Comparison of ENCODE assay signal across 11 cellular contexts in genomic region chr14:102848830-102849521, GRCh38.
DNase-seq lines count a peak whose midpoint lies in the region; ATAC-seq and TF ChIP-seq lines count a peak whose summit lies in the region.
"Had no signal": no experiment of that assay in that cellular context is flagged by ENCODE, and none has a peak within 500 bp of the region (broad histone marks: within the 10 kb centered on the region; RNA-seq: fewer than 3 reads in every experiment).

No MANE protein-coding gene starts in this region.

- H3K9me3 Mint-ChIP-seq in activated naive CD8-positive, alpha-beta T cell treated with anti-CD3 and anti-CD28 coated beads, Interleukin-2, amount 10 ng/mL, durations not matched to agents 7 days and 5 days, result peaks cover 2% of the 10 kb centered on the region
- no peaks in the 10 kb centered on the region for H3K9me3 Mint-ChIP-seq in activated naive CD8-positive, alpha-beta T cell treated with anti-CD3 and anti-CD28 coated beads for 36 hours
- peaks cover 2% of the 10 kb centered on the region for H3K9me3 Mint-ChIP-seq in activated B cell treated with CpG ODN at 0.5 μM for 24 hours

- H3K27me3 Mint-ChIP-seq in activated naive CD8-positive, alpha-beta T cell treated with anti-CD3 and anti-CD28 coated beads, Interleukin-2, amount 10 ng/mL, durations not matched to agents 7 days and 5 days, result no peaks in the 10 kb centered on the region
- H3K27me3 Mint-ChIP-seq in activated naive CD8-positive, alpha-beta T cell treated with anti-CD3 and anti-CD28 coated beads for 36 hours, result no peaks in the 10 kb centered on the region
- H3K27me3 Mint-ChIP-seq in activated B cell treated with CpG ODN at 0.5 μM for 24 hours, result no peaks in the 10 kb centered on the region

- ATAC-seq in activated naive CD8-positive, alpha-beta T cell treated with anti-CD3 and anti-CD28 coated beads, Interleukin-2, amount 10 ng/mL, durations not matched to agents 7 days and 5 days (ENCODE audit: low read depth), result no peak
- ATAC-seq in activated B cell treated with CpG ODN at 0.5 μM for 24 hours (ENCODE audit: low read depth), result no peak
- peak; percentile 67 for ATAC-seq in left lung
- peak; percentile 51 for ATAC-seq in upper lobe of right lung
- ATAC-seq in GM18505 (IDR thresholded peaks at IDR 0.05; ENCODE audit: unreplicated experiment), result no peak
- ATAC-seq in GM21367 (IDR thresholded peaks at IDR 0.05; ENCODE audit: unreplicated experiment), result no peak

- H3K27me3 ChIP-seq in left lung, result no peaks in the 10 kb centered on the region
- no peaks in the 10 kb centered on the region for H3K27me3 ChIP-seq in upper lobe of right lung

- H3K27ac ChIP-seq in left lung (peak overlapping the region; percentile 6 to 18), upper lobe of right lung (no peak overlapping the region)

- POLR2A ChIA-PET in activated naive CD8-positive, alpha-beta T cell treated with anti-CD3 and anti-CD28 coated beads, Interleukin-2, amount 10 ng/mL, durations not matched to agents 7 days and 5 days (lab: Charles Lee), result no interaction called here
- POLR2A ChIA-PET in activated B cell treated with CpG ODN at 0.5 μM for 24 hours (lab: Charles Lee), result no interaction called here

- H3K27ac Mint-ChIP-seq in activated naive CD8-positive, alpha-beta T cell treated with anti-CD3 and anti-CD28 coated beads, Interleukin-2, amount 10 ng/mL, durations not matched to agents 7 days and 5 days, result peak overlapping the region; percentile 10
- no peak overlapping the region for H3K27ac Mint-ChIP-seq in activated naive CD8-positive, alpha-beta T cell treated with anti-CD3 and anti-CD28 coated beads for 36 hours
- peak overlapping the region; percentile 76 for H3K27ac Mint-ChIP-seq in activated B cell treated with CpG ODN at 0.5 μM for 24 hours

- no peak for TF ChIP-seq POLR2A in GM18505 (IDR thresholded peaks at IDR 0.05; ENCODE audit: borderline replicate concordance, extremely low read depth, insufficient read depth, insufficient read length)

- H3K4me1 Mint-ChIP-seq in activated naive CD8-positive, alpha-beta T cell treated with anti-CD3 and anti-CD28 coated beads, Interleukin-2, amount 10 ng/mL, durations not matched to agents 7 days and 5 days, result peaks cover 8% of the 10 kb centered on the region
- H3K4me1 Mint-ChIP-seq in activated naive CD8-positive, alpha-beta T cell treated with anti-CD3 and anti-CD28 coated beads for 36 hours, result peaks cover 14% of the 10 kb centered on the region
- H3K4me1 Mint-ChIP-seq in activated B cell treated with CpG ODN at 0.5 μM for 24 hours, result peaks cover 22% of the 10 kb centered on the region

- H3K36me3 Mint-ChIP-seq in activated naive CD8-positive, alpha-beta T cell treated with anti-CD3 and anti-CD28 coated beads, Interleukin-2, amount 10 ng/mL, durations not matched to agents 7 days and 5 days, result peaks cover 9% of the 10 kb centered on the region
- H3K36me3 Mint-ChIP-seq in activated naive CD8-positive, alpha-beta T cell treated with anti-CD3 and anti-CD28 coated beads for 36 hours, result peaks cover 22% of the 10 kb centered on the region
- peaks cover 56% of the 10 kb centered on the region for H3K36me3 Mint-ChIP-seq in activated B cell treated with CpG ODN at 0.5 μM for 24 hours (ENCODE audit: low read depth)

- DNase-seq in activated naive CD8-positive, alpha-beta T cell treated with anti-CD3 and anti-CD28 coated beads, Interleukin-2, amount 10 ng/mL, durations not matched to agents 7 days and 5 days, result no peak
- no peak for DNase-seq in activated naive CD8-positive, alpha-beta T cell treated with anti-CD3 and anti-CD28 coated beads for 36 hours
- DNase-seq in activated B cell treated with CpG ODN at 0.5 μM for 24 hours, result no peak
- peak in 1 of 2 donors; percentile 51 for DNase-seq in left lung
- DNase-seq in upper lobe of right lung, result no peak
- no peak for DNase-seq in NOMO-1 (lab: John Stamatoyannopoulos, UW; ENCODE audit: unreplicated experiment in 2 of 2)
- DNase-seq: activated T-cell treated with anti-CD3 and anti-CD28 coated beads, Interleukin-2, amount 50 U/mL, for 1 hour; Calu3 had no signal

- CTCF ChIA-PET in activated B cell treated with CpG ODN at 0.5 μM for 24 hours (lab: Charles Lee), result interaction anchor here (0.6 kb wide), 1 partner anchor 154 kb away, joined by 3 read pairs; no protein-coding TSS in a partner anchor

- H3K9me3 ChIP-seq in left lung (no peaks in the 10 kb centered on the region), upper lobe of right lung (no peaks in the 10 kb centered on the region)
- H3K9me3 ChIP-seq: HAP-1 had no signal

- intact Hi-C loops in activated B cell treated with CpG ODN at 0.5 μM for 24 hours (cut with micrococcal nuclease), result no loop called here
- intact Hi-C loops in left lung (cut with DNase I), result no loop called here
- intact Hi-C loops in upper lobe of right lung (cut with DNase I), result no loop called here

- H3K4me1 ChIP-seq in left lung (peaks cover 17 to 18% of the 10 kb centered on the region in 2 donors), upper lobe of right lung (peaks cover 8% of the 10 kb centered on the region)
- H3K4me1 ChIP-seq: HAP-1 had no signal

- no peak overlapping the region for H3K4me3 Mint-ChIP-seq in activated naive CD8-positive, alpha-beta T cell treated with anti-CD3 and anti-CD28 coated beads, Interleukin-2, amount 10 ng/mL, durations not matched to agents 7 days and 5 days
- no peak overlapping the region for H3K4me3 Mint-ChIP-seq in activated naive CD8-positive, alpha-beta T cell treated with anti-CD3 and anti-CD28 coated beads for 36 hours
- no peak overlapping the region for H3K4me3 Mint-ChIP-seq in activated B cell treated with CpG ODN at 0.5 μM for 24 hours

- H3K4me3 ChIP-seq in left lung, result no peak overlapping the region
- no peak overlapping the region for H3K4me3 ChIP-seq in upper lobe of right lung
- H3K4me3 ChIP-seq: HAP-1 had no signal

- no peak for TF ChIP-seq CTCF in activated B cell treated with CpG ODN at 0.5 μM for 24 hours (IDR thresholded peaks at IDR 0.05)
- TF ChIP-seq CTCF in left lung (IDR thresholded peaks at IDR 0.05), result no peak
- TF ChIP-seq CTCF in upper lobe of right lung (IDR thresholded peaks at IDR 0.05), result no peak

- H3K36me3 ChIP-seq in left lung, result no peaks in the 10 kb centered on the region
- H3K36me3 ChIP-seq in upper lobe of right lung, result no peaks in the 10 kb centered on the region
- H3K36me3 ChIP-seq: HAP-1 had no signal

Comparison
In these comparisons a context has a peak if more than half of its experiments do, and no peak if none do; other contexts are left out.
1. ATAC-seq: peak in left lung (single experiment) and upper lobe of right lung (single experiment); none in activated naive CD8-positive, alpha-beta T cell treated with anti-CD3 and anti-CD28 coated beads, Interleukin-2, amount 10 ng/mL, durations not matched to agents 7 days and 5 days (single experiment), activated B cell treated with CpG ODN at 0.5 μM for 24 hours (single experiment), GM18505 (single experiment) and GM21367 (single experiment).